1 cellular context compared by ENCODE assay signal in genomic region chr17:63698381-63698885, GRCh38.
TF ChIP-seq lines count a peak whose summit lies in the region.

No MANE protein-coding gene starts in this region.

TF ChIP-seq in GM23338, 12 proteins besides CTCF, POLR2A, EP300 and RAD21:
- TF ChIP-seq, protein P1, sequence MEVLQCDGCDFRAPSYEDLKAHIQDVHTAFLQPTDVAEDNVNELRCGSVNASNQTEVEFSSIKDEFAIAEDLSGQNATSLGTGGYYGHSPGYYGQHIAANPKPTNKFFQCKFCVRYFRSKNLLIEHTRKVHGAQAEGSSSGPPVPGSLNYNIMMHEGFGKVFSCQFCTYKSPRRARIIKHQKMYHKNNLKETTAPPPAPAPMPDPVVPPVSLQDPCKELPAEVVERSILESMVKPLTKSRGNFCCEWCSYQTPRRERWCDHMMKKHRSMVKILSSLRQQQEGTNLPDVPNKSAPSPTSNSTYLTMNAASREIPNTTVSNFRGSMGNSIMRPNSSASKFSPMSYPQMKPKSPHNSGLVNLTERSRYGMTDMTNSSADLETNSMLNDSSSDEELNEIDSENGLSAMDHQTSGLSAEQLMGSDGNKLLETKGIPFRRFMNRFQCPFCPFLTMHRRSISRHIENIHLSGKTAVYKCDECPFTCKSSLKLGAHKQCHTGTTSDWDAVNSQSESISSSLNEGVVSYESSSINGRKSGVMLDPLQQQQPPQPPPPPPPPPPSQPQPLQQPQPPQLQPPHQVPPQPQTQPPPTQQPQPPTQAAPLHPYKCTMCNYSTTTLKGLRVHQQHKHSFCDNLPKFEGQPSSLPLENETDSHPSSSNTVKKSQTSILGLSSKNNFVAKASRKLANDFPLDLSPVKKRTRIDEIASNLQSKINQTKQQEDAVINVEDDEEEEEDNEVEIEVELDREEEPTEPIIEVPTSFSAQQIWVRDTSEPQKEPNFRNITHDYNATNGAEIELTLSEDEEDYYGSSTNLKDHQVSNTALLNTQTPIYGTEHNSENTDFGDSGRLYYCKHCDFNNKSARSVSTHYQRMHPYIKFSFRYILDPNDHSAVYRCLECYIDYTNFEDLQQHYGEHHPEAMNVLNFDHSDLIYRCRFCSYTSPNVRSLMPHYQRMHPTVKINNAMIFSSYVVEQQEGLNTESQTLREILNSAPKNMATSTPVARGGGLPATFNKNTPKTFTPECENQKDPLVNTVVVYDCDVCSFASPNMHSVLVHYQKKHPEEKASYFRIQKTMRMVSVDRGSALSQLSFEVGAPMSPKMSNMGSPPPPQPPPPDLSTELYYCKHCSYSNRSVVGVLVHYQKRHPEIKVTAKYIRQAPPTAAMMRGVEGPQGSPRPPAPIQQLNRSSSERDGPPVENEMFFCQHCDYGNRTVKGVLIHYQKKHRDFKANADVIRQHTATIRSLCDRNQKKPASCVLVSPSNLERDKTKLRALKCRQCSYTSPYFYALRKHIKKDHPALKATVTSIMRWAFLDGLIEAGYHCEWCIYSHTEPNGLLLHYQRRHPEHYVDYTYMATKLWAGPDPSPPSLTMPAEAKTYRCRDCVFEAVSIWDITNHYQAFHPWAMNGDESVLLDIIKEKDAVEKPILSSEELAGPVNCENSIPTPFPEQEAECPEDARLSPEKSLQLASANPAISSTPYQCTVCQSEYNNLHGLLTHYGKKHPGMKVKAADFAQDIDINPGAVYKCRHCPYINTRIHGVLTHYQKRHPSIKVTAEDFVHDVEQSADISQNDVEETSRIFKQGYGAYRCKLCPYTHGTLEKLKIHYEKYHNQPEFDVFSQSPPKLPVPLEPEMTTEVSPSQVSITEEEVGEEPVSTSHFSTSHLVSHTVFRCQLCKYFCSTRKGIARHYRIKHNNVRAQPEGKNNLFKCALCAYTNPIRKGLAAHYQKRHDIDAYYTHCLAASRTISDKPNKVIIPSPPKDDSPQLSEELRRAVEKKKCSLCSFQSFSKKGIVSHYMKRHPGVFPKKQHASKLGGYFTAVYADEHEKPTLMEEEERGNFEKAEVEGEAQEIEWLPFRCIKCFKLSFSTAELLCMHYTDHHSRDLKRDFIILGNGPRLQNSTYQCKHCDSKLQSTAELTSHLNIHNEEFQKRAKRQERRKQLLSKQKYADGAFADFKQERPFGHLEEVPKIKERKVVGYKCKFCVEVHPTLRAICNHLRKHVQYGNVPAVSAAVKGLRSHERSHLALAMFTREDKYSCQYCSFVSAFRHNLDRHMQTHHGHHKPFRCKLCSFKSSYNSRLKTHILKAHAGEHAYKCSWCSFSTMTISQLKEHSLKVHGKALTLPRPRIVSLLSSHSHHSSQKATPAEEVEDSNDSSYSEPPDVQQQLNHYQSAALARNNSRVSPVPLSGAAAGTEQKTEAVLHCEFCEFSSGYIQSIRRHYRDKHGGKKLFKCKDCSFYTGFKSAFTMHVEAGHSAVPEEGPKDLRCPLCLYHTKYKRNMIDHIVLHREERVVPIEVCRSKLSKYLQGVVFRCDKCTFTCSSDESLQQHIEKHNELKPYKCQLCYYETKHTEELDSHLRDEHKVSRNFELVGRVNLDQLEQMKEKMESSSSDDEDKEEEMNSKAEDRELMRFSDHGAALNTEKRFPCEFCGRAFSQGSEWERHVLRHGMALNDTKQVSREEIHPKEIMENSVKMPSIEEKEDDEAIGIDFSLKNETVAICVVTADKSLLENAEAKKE (CRISPR knock-in tag; IDR thresholded peaks at IDR 0.05): no peak
- no peak for TF ChIP-seq ZNF114 (CRISPR knock-in tag; IDR thresholded peaks at IDR 0.05)
- TF ChIP-seq EZH2 (IDR thresholded peaks at IDR 0.05; ENCODE audit: low read depth, unreplicated experiment): no peak
- TF ChIP-seq, protein P2, sequence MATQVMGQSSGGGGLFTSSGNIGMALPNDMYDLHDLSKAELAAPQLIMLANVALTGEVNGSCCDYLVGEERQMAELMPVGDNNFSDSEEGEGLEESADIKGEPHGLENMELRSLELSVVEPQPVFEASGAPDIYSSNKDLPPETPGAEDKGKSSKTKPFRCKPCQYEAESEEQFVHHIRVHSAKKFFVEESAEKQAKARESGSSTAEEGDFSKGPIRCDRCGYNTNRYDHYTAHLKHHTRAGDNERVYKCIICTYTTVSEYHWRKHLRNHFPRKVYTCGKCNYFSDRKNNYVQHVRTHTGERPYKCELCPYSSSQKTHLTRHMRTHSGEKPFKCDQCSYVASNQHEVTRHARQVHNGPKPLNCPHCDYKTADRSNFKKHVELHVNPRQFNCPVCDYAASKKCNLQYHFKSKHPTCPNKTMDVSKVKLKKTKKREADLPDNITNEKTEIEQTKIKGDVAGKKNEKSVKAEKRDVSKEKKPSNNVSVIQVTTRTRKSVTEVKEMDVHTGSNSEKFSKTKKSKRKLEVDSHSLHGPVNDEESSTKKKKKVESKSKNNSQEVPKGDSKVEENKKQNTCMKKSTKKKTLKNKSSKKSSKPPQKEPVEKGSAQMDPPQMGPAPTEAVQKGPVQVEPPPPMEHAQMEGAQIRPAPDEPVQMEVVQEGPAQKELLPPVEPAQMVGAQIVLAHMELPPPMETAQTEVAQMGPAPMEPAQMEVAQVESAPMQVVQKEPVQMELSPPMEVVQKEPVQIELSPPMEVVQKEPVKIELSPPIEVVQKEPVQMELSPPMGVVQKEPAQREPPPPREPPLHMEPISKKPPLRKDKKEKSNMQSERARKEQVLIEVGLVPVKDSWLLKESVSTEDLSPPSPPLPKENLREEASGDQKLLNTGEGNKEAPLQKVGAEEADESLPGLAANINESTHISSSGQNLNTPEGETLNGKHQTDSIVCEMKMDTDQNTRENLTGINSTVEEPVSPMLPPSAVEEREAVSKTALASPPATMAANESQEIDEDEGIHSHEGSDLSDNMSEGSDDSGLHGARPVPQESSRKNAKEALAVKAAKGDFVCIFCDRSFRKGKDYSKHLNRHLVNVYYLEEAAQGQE (IDR thresholded peaks at IDR 0.05; ENCODE audit: unreplicated experiment): no peak
- no peak for TF ChIP-seq CREB1 (CRISPR knock-in tag; IDR thresholded peaks at IDR 0.05; ENCODE audit: low read depth)
- TF ChIP-seq ZNF331 (CRISPR knock-in tag; IDR thresholded peaks at IDR 0.05; ENCODE audit: low read depth): no peak
- no peak for TF ChIP-seq POLR2AphosphoS5 (IDR thresholded peaks at IDR 0.05; ENCODE audit: low read depth)
- TF ChIP-seq STAT1 (IDR thresholded peaks at IDR 0.05; ENCODE audit: unreplicated experiment): no peak
- no peak for TF ChIP-seq EZH2phosphoT487 (IDR thresholded peaks at IDR 0.05; ENCODE audit: unreplicated experiment)
- no peak for TF ChIP-seq JUNB (IDR thresholded peaks at IDR 0.05; ENCODE audit: unreplicated experiment)
- TF ChIP-seq ETS1 (IDR thresholded peaks at IDR 0.05): no peak
- no peak for TF ChIP-seq NANOG (IDR thresholded peaks at IDR 0.05; ENCODE audit: borderline replicate concordance)
TF ChIP-seq in GM23338: peak in this region for 0.
